In genomic region chr6:125743604-125744003, GRCh38 we compare ENCODE assay signal across 18 cellular contexts. TPM values are rescaled to one million over a fixed set of nuclear protein-coding genes. Genes with fewer than 3 reads are reported as not detected.
"Had no signal": no experiment of that assay in that cellular context is flagged by ENCODE, and none has a peak within 500 bp of the region (broad histone marks: within the 10 kb centered on the region; RNA-seq: fewer than 3 reads in every experiment).

No MANE protein-coding gene starts in this region.

- H3K27ac ChIP-seq: neutrophil, right lobe of liver, spleen had no signal

- H3K36me3 ChIP-seq: neutrophil, right lobe of liver, spleen had no signal

- H3K4me3 Mint-ChIP-seq: activated B cell treated with CpG ODN at 0.5 μM for 24 hours; activated CD4-positive, alpha-beta T cell treated with anti-CD3 and anti-CD28 coated beads, Interleukin-2, amount 10 ng/mL, durations not matched to agents 7 days and 5 days; activated naive CD4-positive, alpha-beta T cell treated with anti-CD3 and anti-CD28 coated beads for 36 hours; activated T-helper 17 cell treated with anti-CD3 and anti-CD28 coated beads, Interleukin-2, amount 50 U/mL, for 72 hours; naive thymus-derived CD8-positive, alpha-beta T cell; stimulated activated naive B cell treated with anti-CD40 and anti-IgM and Interleukin-4, amounts not matched to agents 10 μg/mL and 1 μg/mL and 100 μg/mL, for 72 hours; T-helper 17 cell; type B pancreatic cell had no signal

- H3K27ac Mint-ChIP-seq: activated B cell treated with CpG ODN at 0.5 μM for 24 hours; activated CD4-positive, alpha-beta T cell treated with anti-CD3 and anti-CD28 coated beads, Interleukin-2, amount 10 ng/mL, durations not matched to agents 7 days and 5 days; activated naive CD4-positive, alpha-beta T cell treated with anti-CD3 and anti-CD28 coated beads for 36 hours; activated T-helper 17 cell treated with anti-CD3 and anti-CD28 coated beads, Interleukin-2, amount 50 U/mL, for 72 hours; naive thymus-derived CD8-positive, alpha-beta T cell; stimulated activated naive B cell treated with anti-CD40 and anti-IgM and Interleukin-4, amounts not matched to agents 10 μg/mL and 1 μg/mL and 100 μg/mL, for 72 hours; T-helper 17 cell; type B pancreatic cell had no signal

- ATAC-seq: activated T-helper 17 cell treated with anti-CD3 and anti-CD28 coated beads, Interleukin-2, amount 50 U/mL, for 72 hours; left cardiac atrium; mucosa of descending colon; naive thymus-derived CD8-positive, alpha-beta T cell; right lobe of liver; stimulated activated naive B cell treated with anti-CD40 and anti-IgM and Interleukin-4, amounts not matched to agents 10 μg/mL and 1 μg/mL and 100 μg/mL, for 72 hours; T-helper 17 cell had no signal

- H3K9me3 Mint-ChIP-seq: activated B cell treated with CpG ODN at 0.5 μM for 24 hours; activated CD4-positive, alpha-beta T cell treated with anti-CD3 and anti-CD28 coated beads, Interleukin-2, amount 10 ng/mL, durations not matched to agents 7 days and 5 days; activated naive CD4-positive, alpha-beta T cell treated with anti-CD3 and anti-CD28 coated beads for 36 hours; activated T-helper 17 cell treated with anti-CD3 and anti-CD28 coated beads, Interleukin-2, amount 50 U/mL, for 72 hours; naive thymus-derived CD8-positive, alpha-beta T cell; stimulated activated naive B cell treated with anti-CD40 and anti-IgM and Interleukin-4, amounts not matched to agents 10 μg/mL and 1 μg/mL and 100 μg/mL, for 72 hours; type B pancreatic cell had no signal

- H3K27me3 ChIP-seq: right lobe of liver had no signal

- H3K4me3 ChIP-seq: mucosa of descending colon, right lobe of liver, spleen had no signal

- DNase-seq: activated B cell treated with CpG ODN at 0.5 μM for 24 hours; activated CD4-positive, alpha-beta T cell treated with anti-CD3 and anti-CD28 coated beads, Interleukin-2, amount 10 ng/mL, durations not matched to agents 7 days and 5 days; activated CD8-positive, alpha-beta memory T cell treated with anti-CD3 and anti-CD28 coated beads for 24 hours; activated naive CD4-positive, alpha-beta T cell treated with anti-CD3 and anti-CD28 coated beads for 36 hours; central memory CD4-positive, alpha-beta T cell; left cardiac atrium; mucosa of descending colon; naive thymus-derived CD8-positive, alpha-beta T cell; right lobe of liver; spleen; stimulated activated CD4-positive, alpha-beta T cell treated with anti-CD3 and anti-CD28 coated beads, Interleukin-1b, Interleukin-23, amount 100 ng/mL, for 48 hours; stimulated activated naive B cell treated with anti-CD40 and anti-IgM and Interleukin-4, amounts not matched to agents 10 μg/mL and 1 μg/mL and 100 μg/mL, for 72 hours; T-helper 17 cell had no signal

- H3K36me3 Mint-ChIP-seq: naive thymus-derived CD8-positive, alpha-beta T cell; stimulated activated naive B cell treated with anti-CD40 and anti-IgM and Interleukin-4, amounts not matched to agents 10 μg/mL and 1 μg/mL and 100 μg/mL, for 72 hours; type B pancreatic cell had no signal

- H3K9me3 ChIP-seq: mucosa of descending colon, neutrophil, right lobe of liver, spleen had no signal

RNA-seq across cellular contexts. Expression of gene HEY2, which starts 5.8 kb away (rescaled TPM):
- total RNA-seq: activated B cell treated with CpG ODN at 0.5 μM for 24 hours; activated CD4-positive, alpha-beta T cell treated with anti-CD3 and anti-CD28 coated beads, Interleukin-2, amount 10 ng/mL, durations not matched to agents 7 days and 5 days; activated naive CD4-positive, alpha-beta T cell treated with anti-CD3 and anti-CD28 coated beads for 36 hours; epithelial cell of proximal tubule; lung microvascular endothelial cell had no signal
